ENCODE assay signal across 8 cellular contexts in the genomic region with DNA sequence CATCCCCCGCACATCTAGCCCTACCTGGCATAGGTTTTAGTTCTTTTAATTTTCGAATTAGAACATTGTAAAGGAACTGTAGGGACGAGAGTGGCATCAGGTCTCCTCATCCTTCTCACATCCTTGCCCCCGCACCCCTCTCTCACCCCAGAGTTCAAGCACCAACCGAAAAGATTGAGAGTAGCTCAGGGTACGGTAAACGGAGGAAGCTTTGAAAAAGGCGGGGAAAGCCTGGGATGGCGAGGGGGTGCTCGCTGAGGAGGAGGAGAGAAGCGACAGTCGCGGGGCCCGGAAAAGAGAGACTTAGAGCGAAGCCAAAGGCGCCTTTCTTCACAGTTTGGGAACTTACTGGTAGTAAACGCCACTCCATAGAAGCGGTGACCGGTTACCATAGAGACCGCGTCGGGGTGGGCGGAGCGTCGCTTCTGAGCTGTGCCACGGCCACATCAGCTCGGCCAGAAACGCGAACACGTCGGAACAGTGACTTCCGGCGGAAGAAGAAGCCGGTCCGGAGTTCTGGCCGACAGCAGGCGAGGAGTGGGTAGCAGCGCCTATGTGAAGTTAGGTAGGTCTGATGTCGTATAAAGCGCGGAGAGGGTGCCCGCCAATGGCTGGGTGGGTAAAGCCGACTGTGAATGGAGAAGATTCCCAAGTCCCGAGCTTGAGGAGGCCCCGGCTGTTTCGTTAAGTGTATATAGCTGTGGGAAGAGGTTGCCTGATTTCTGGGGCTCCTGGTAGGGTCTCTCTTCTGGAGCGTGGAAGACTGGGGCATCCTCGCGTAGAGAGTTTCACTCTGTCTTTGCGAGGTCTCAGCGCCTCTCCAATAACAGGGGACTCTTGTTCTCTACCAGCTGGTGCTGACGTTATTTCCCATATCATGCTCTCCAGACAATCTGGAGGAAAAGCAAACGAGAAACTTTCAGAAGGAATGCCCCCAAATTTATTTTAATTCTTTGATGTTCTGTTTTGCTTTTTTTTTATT. TPM values are rescaled to one million over a fixed set of nuclear protein-coding genes. Genes with fewer than 3 reads are reported as not detected.
DNase-seq lines count a peak whose midpoint lies in the region; ATAC-seq, FAIRE-seq and TF ChIP-seq lines count a peak whose summit lies in the region.

A gene with protein sequence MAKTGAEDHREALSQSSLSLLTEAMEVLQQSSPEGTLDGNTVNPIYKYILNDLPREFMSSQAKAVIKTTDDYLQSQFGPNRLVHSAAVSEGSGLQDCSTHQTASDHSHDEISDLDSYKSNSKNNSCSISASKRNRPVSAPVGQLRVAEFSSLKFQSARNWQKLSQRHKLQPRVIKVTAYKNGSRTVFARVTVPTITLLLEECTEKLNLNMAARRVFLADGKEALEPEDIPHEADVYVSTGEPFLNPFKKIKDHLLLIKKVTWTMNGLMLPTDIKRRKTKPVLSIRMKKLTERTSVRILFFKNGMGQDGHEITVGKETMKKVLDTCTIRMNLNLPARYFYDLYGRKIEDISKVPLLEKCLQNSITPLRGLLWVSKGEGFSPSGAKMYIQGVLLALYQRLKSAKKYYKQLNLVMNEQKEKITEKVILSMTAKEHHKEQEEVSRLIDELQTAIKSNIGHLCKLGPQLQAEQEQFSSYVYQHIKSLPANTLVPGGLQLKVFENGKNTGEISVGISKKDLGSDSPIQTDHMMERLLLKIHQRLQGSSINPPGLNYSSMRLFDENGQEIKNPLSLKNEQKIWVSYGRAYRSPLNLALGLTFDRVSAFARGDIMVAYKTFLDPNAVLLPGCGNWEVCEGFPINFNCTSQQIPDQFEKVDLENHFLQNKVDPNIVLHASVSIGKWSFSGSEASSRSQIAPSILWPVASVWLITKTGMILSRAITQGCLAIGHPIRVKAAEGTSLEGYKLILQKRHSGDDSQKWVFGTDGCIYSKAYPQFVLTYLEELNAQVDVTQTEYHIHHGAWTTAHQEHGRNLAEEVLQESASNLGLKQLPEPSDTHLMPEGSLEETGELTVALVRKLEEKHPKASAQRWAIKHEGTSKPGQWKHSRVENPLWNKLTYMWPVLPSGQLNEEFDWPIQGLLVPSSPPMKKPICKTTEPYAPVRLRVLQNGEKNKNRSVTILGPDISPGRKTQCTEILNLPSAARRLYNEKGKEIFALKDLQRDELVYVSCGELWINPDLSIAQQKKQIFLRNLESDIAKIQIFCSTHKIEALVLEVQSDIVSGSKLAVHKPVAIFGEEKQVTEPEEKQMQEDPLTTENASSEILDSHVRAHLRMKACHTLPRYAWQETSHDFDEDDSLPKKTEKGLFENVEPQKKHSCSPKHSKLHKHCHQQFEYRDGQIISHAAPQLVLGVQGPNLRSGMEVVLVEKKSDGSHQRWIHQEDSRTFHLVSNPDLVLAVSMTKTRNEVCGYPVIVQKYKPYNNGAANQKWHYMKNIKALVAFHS (N-terminal part only) (minus strand): TSS at position 392 of the 982 bp plus-strand sequence. CDS start 41,459 bp downstream, outside the sequence.
A gene with protein sequence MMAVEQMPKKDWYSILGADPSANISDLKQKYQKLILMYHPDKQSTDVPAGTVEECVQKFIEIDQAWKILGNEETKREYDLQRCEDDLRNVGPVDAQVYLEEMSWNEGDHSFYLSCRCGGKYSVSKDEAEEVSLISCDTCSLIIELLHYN (plus strand): TSS at position 513 of the 982 bp plus-strand sequence. CDS start 889 bp downstream, outside the sequence.

- H3K14ac ChIP-seq in H1 (ENCODE audit: insufficient read length) = no peak within 1 kb of the TSS

- H3K23ac ChIP-seq in H1 (ENCODE audit: insufficient read length) = no peak within 1 kb of the TSS

- peak in 1 of 2 experiments; percentile 2; a peak in 1 of 4 replicates for TF ChIP-seq RAD21 in H1 (IDR thresholded peaks at IDR 0.05 in 1 of 2, conservative IDR thresholded peaks at IDR 0.05 in 1 of 2; ENCODE audit: low read depth in 2 of 2, low read length in 2 of 2)

- H3K79me1 ChIP-seq in H1 (ENCODE audit: low read depth, low read length) = no peaks in the 10 kb centered on the region

- peak within 1 kb of the TSS; percentile 82 to 91 (median 84) for H3K4me3 ChIP-seq in H1 (ENCODE audit: extremely low read depth in 1 of 4, insufficient read depth in 2 of 4, low read depth in 3 of 4, low read length in 4 of 4)

- POLR2A ChIA-PET in H1 (lab: Charles Lee; ENCODE audit: partially characterized antibody) = interaction anchor here (0.7 kb wide), 1 partner anchor 71 kb away, joined by 3 read pairs; no protein-coding TSS in a partner anchor

- WGBS in H1 (ENCODE audit: extremely low coverage in 1 of 2, insufficient coverage in 1 of 2, insufficient read length in 1 of 2, insufficient replicate concordance in 2 of 2, low coverage in 1 of 2, low lambda C conversion rate in 2 of 2, missing lambda C conversion rate in 1 of 2), 2 experiments = 2% methylated on average over 51 of the region's 53 CpGs; no CpG with 5 or more reads in 1 of the 2 experiments

- H3K23me2 ChIP-seq in H1 (ENCODE audit: low read depth, low read length) = no peaks in the 10 kb centered on the region

- DNase-seq in COLO829 (ENCODE audit: low spot score) (peak; percentile 80), HT-29 (ENCODE audit: low spot score) (peak; percentile 97), H1 (ENCODE audit: low read depth in 1 of 2, low spot score in 2 of 2) (peak; percentile 89 to 94), memory B cell (ENCODE audit: low spot score in 2 of 2) (peak; percentile 86 to 89)
- peak; percentile 83 for DNase-seq in NK-92 treated with Interleukin-12 subunit alpha and Interleukin-12 subunit beta, amount 100 ng/mL, for 24 hours (lab: John Stamatoyannopoulos, UW)
- DNase-seq in activated CD8-positive, alpha-beta memory T cell treated with anti-CD3 and anti-CD28 coated beads for 4 hours (ENCODE audit: low read depth in 2 of 2) = peak; percentile 84 to 85
- peak; percentile 90 for DNase-seq in stimulated activated CD8-positive, alpha-beta memory T cell treated with anti-CD3 and anti-CD28 coated beads, Interleukin-12 subunit alpha, Interleukin-12 subunit beta, amount 100 ng/mL, for 1 hour (ENCODE audit: low read depth)

- FAIRE-seq in H1 (lab: Jason Lieb, UNC) = peak; percentile 73

- H3K18ac ChIP-seq in H1 (ENCODE audit: extremely low read depth, low read length) = 0 out of 2 replicates have a peak within 1 kb of the TSS, but pooled peaks have one; percentile 24

- no peak within 1 kb of the TSS for H4K91ac ChIP-seq in H1 (replicated peaks; ENCODE audit: insufficient read length, low read length)

- peak within 1 kb of the TSS; percentile 80; the same call in 1 of the 2 replicates for H4K8ac ChIP-seq in H1 (ENCODE audit: extremely low read depth, insufficient read depth, low read length)

- peak in 1 of 2 experiments; percentile 92; a peak in 2 of 3 replicates for TF ChIP-seq POLR2A in H1 (IDR thresholded peaks at IDR 0.05; ENCODE audit: control extremely low read depth in 1 of 2, low read depth in 2 of 2, low read length in 2 of 2)

- no peak within 1 kb of the TSS for H3K4ac ChIP-seq in H1 (replicated peaks; ENCODE audit: insufficient read length, low read depth, low read length)

- peak within 1 kb of the TSS; percentile 48; the same call in 1 of the 2 replicates for H3K27ac ChIP-seq in H1 (ENCODE audit: low read depth, low read length)

- peak within 1 kb of the TSS; percentile 67 to 83 for H3K4me2 ChIP-seq in H1 (ENCODE audit: insufficient read depth in 1 of 2, low read depth in 2 of 2, low read length in 2 of 2)

- no peaks in the 10 kb centered on the region for H3K9me3 ChIP-seq in H1 (ENCODE audit: insufficient read depth in 2 of 2, low read depth in 1 of 2, low read length in 1 of 2)

- no peak within 1 kb of the TSS for H2BK120ac ChIP-seq in H1 (replicated peaks; ENCODE audit: low read depth, low read length)

- H2BK20ac ChIP-seq in H1 (ENCODE audit: low read length) = no peak within 1 kb of the TSS

- H4K5ac ChIP-seq in H1 (ENCODE audit: insufficient read length, low read depth, low read length) = peak within 1 kb of the TSS; percentile 91

- no peak within 1 kb of the TSS for H2BK15ac ChIP-seq in H1 (ENCODE audit: low read length)

- no peaks in the 10 kb centered on the region for H3K4me1 ChIP-seq in H1 (replicated peaks in 1 of 4; ENCODE audit: control insufficient read depth in 3 of 4, insufficient read depth in 4 of 4, low read length in 3 of 4)

- CTCF ChIA-PET in H1 (lab: Charles Lee; ENCODE audit: partially characterized antibody) = interaction anchor here (0.7 to 1.7 kb wide), 8 partner anchors 14 to 808 kb away, joined by 3 to 5 read pairs (median 3); no protein-coding TSS in a partner anchor

- ATAC-seq in GM21360 (IDR thresholded peaks at IDR 0.05; ENCODE audit: unreplicated experiment) = peak; percentile 98
- ATAC-seq in memory B cell (ENCODE audit: low read depth) = peak; percentile 93

- H2AK5ac ChIP-seq in H1 (ENCODE audit: low read depth, low read length) = no peak within 1 kb of the TSS

- no peaks in the 10 kb centered on the region; a peak in 1 of 7 replicates for H3K27me3 ChIP-seq in H1 (replicated peaks in 1 of 4; ENCODE audit: control insufficient read depth in 3 of 4, extremely low read depth in 1 of 4, insufficient read depth in 3 of 4, low read length in 3 of 4)

- TF ChIP-seq EP300 in H1 (IDR thresholded peaks at IDR 0.05; ENCODE audit: borderline replicate concordance in 1 of 2, low read depth in 2 of 2, low read length in 2 of 2) = no peak

- no peak for TF ChIP-seq CTCF in H1 (IDR thresholded peaks at IDR 0.05; ENCODE audit: control extremely low read depth in 1 of 3, insufficient read depth in 1 of 3, low read depth in 1 of 3, low read length in 3 of 3)

- H3K79me2 ChIP-seq in H1 (ENCODE audit: control insufficient read depth in 1 of 2, insufficient read depth in 2 of 2, low read length in 2 of 2) = peaks cover 0 to 34% of the 10 kb centered on the region in 2 experiments; a peak in 2 of 4 replicates

- H3K4me1 Mint-ChIP-seq in memory B cell = peaks cover 20% of the 10 kb centered on the region

- H3K9ac ChIP-seq in H1 (replicated peaks in 1 of 4; ENCODE audit: extremely low read depth in 1 of 4, low read depth in 3 of 4, low read length in 3 of 4) = peak within 1 kb of the TSS in 3 of 4 experiments; percentile 69 to 94 (median 71); a peak in 6 of 7 replicates

- H3K9me3 Mint-ChIP-seq in memory B cell = no peaks in the 10 kb centered on the region

- peak within 1 kb of the TSS; percentile 92 for H3K4me3 Mint-ChIP-seq in memory B cell

- H2AFZ ChIP-seq in H1 (ENCODE audit: low read length) = peak within 1 kb of the TSS; percentile 97

- H3K36me3 Mint-ChIP-seq in memory B cell = peaks cover 5% of the 10 kb centered on the region

- no peaks in the 10 kb centered on the region for H4K20me1 ChIP-seq in H1 (replicated peaks in 1 of 2; ENCODE audit: control insufficient read depth in 1 of 2, insufficient read depth in 2 of 2, low read length in 2 of 2)

- peaks cover 3% of the 10 kb centered on the region for H3K27me3 Mint-ChIP-seq in memory B cell

- H3K36me3 ChIP-seq in H1 (ENCODE audit: control insufficient read depth in 2 of 4, insufficient read depth in 4 of 4, low read length in 3 of 4) = no peaks in the 10 kb centered on the region; a peak in 1 of 8 replicates

- 0 out of 2 replicates have a peak within 1 kb of the TSS, but pooled peaks have one; percentile 13 for H2BK5ac ChIP-seq in H1 (ENCODE audit: low read depth, low read length)

- peak within 1 kb of the TSS; percentile 79 for H3K56ac ChIP-seq in H1 (replicated peaks; ENCODE audit: insufficient read length, low read depth, low read length)

- no peak within 1 kb of the TSS for H2BK12ac ChIP-seq in H1 (ENCODE audit: low read depth, low read length)

- H3K27ac Mint-ChIP-seq in memory B cell = peak within 1 kb of the TSS; percentile 87

RNA-seq across cellular contexts. Expression of the first gene that starts in this region (rescaled TPM):
- total RNA-seq in HT-29 (2014; rRNA removed; shearing (Covaris generic)) = 0.37 TPM in 1 of 2 replicates, not detected in the other
- total RNA-seq in H1 (2021; fragmentation: NEBNext Ultra II Directional; extraction: Animal tissue kit (Norgen Biotek cat#: 25700)) = 0.52 and 0.56 TPM in 2 replicates
- polyA plus RNA-seq in H1 (2011; rRNA removed) = 0.06 and 0.15 TPM in 2 replicates
- 0.31 TPM for polyA plus RNA-seq in H1 (2011; cell fraction: cytosol; rRNA removed)
- 0.29 TPM for polyA plus RNA-seq in H1 (2011; cell fraction: nucleus; rRNA removed)
- 0.21 to 0.37 TPM (median 0.29 TPM) in 4 replicates for polyA plus RNA-seq in H1 (2012, experiment 1 of 2)
- not detected for polyA plus RNA-seq in H1 (2012, experiment 2 of 2)
- 0.18 TPM for polyA plus RNA-seq in H1 (2013, experiment 1 of 2)
- polyA plus RNA-seq in H1 (2013, experiment 2 of 2) = 0.20 TPM
- polyA minus RNA-seq in H1 (2011; rRNA and poly(A)+ RNA removed) = 0.85 and 0.91 TPM in 2 replicates
- 0.29 TPM for polyA minus RNA-seq in H1 (2011; cell fraction: cytosol; rRNA and poly(A)+ RNA removed)
- polyA minus RNA-seq in H1 (2011; cell fraction: nucleus; rRNA and poly(A)+ RNA removed) = 3.4 TPM

RNA-seq across cellular contexts. Expression of the second gene that starts in this region (rescaled TPM):
- 6.6 TPM in 2 replicates for total RNA-seq in HT-29 (2014; rRNA removed; shearing (Covaris generic))
- 21.1 TPM in 2 replicates for total RNA-seq in H1 (2021; fragmentation: NEBNext Ultra II Directional; extraction: Animal tissue kit (Norgen Biotek cat#: 25700))
- 6.8 and 7.2 TPM in 2 replicates for polyA plus RNA-seq in H1 (2011; rRNA removed)
- polyA plus RNA-seq in H1 (2011; cell fraction: cytosol; rRNA removed) = 9.8 TPM
- polyA plus RNA-seq in H1 (2011; cell fraction: nucleus; rRNA removed) = 14.0 TPM
- 8.7 to 13.6 TPM (median 10.6 TPM) in 4 replicates for polyA plus RNA-seq in H1 (2012, experiment 1 of 2)
- polyA plus RNA-seq in H1 (2012, experiment 2 of 2) = 1.5 TPM
- polyA plus RNA-seq in H1 (2013, experiment 1 of 2) = 16.2 TPM
- 14.1 TPM for polyA plus RNA-seq in H1 (2013, experiment 2 of 2)
- polyA minus RNA-seq in H1 (2011; rRNA and poly(A)+ RNA removed) = 8.7 and 11.1 TPM in 2 replicates
- 9.5 TPM for polyA minus RNA-seq in H1 (2011; cell fraction: cytosol; rRNA and poly(A)+ RNA removed)
- 43.8 TPM for polyA minus RNA-seq in H1 (2011; cell fraction: nucleus; rRNA and poly(A)+ RNA removed)

Comparison
In these comparisons a context has a peak if more than half of its experiments do, and no peak if none do; other contexts are left out.
1. Peak in every context shown above with its lines: DNase-seq, ATAC-seq, H3K4me3 ChIP-seq and H3K27ac ChIP-seq.